In the genomic region with DNA sequence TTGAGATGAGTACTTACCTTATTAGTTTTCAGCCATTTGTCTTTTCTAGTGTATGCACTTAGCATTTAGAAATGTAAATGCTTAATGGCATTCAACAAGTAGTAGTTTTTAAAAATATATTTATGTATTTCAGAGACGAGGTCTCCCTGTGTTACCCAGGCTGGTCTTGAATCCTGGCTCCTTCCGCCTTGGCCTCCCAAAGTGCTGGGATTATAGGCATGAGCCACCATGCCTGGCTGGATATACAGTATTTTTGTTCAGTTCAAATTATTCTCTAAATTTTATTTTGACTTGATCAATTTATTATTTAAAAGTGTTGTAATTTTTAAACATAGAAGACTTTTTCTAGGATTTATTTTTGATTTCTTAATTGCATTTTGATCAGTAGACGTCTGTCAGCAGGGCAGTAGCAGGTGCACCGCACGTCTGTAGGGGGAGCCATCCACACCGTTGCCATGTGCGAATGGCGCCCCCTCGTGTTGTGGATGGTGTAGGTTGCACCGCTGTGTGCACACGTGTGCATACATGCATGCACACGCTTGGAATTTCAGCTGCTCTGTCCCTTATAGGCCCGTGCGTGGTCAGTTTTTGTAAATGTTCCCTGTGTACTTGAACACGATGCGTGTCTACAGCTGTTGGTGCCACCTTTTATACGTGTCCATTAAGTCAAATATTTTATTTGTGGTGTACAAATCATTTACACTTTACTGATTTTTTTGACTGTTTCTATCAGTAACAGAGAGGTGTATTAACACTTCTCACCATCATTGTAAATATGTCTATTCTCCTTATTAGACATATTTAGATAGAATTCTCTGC, we compare ENCODE assay signal across 9 cellular contexts. TPM values are rescaled to one million over a fixed set of nuclear protein-coding genes. Genes with fewer than 3 reads are reported as not detected.
A peak's percentile ranks its signal among the peaks of the same experiment; 100 is the strongest.
DNase-seq lines count a peak whose midpoint lies in the region; ATAC-seq and TF ChIP-seq lines count a peak whose summit lies in the region.
"Had no signal": no experiment of that assay in that cellular context is flagged by ENCODE, and none has a peak within 500 bp of the region (broad histone marks: within the 10 kb centered on the region; RNA-seq: fewer than 3 reads in every experiment).

No MANE protein-coding gene starts in this region.

- no peak overlapping the region for H3K27ac Mint-ChIP-seq in GM23338
- H3K27ac Mint-ChIP-seq in activated naive CD8-positive, alpha-beta T cell treated with anti-CD3 and anti-CD28 coated beads for 36 hours, result no peak overlapping the region

- H3K4me3 Mint-ChIP-seq in GM23338, result no peak overlapping the region
- H3K4me3 Mint-ChIP-seq in activated naive CD8-positive, alpha-beta T cell treated with anti-CD3 and anti-CD28 coated beads for 36 hours, result no peak overlapping the region
- H3K4me3 Mint-ChIP-seq: IgD-negative memory B cell had no signal

- H3K27me3 ChIP-seq in GM23338 (ENCODE audit: insufficient read depth), result peaks cover 4% of the 10 kb centered on the region; the same call in 1 of the 2 replicates
- H3K27me3 ChIP-seq in heart left ventricle, result no peaks in the 10 kb centered on the region
- H3K27me3 ChIP-seq in aorta (ENCODE audit: control insufficient read depth in 1 of 2, insufficient read depth in 2 of 2, low read length in 1 of 2), result no peaks in the 10 kb centered on the region

- no peaks in the 10 kb centered on the region for H3K4me1 ChIP-seq in GM23338 (ENCODE audit: insufficient read depth)
- H3K4me1 ChIP-seq in heart left ventricle, result no peaks in the 10 kb centered on the region
- no peaks in the 10 kb centered on the region for H3K4me1 ChIP-seq in aorta (ENCODE audit: control insufficient read depth in 1 of 2, insufficient read depth in 2 of 2, low read length in 2 of 2)

- peaks cover 7% of the 10 kb centered on the region for H3K27me3 Mint-ChIP-seq in GM23338 (ENCODE audit: insufficient read depth, low read depth, poor library complexity)
- H3K27me3 Mint-ChIP-seq in activated naive CD8-positive, alpha-beta T cell treated with anti-CD3 and anti-CD28 coated beads for 36 hours, result no peaks in the 10 kb centered on the region
- H3K27me3 Mint-ChIP-seq: IgD-negative memory B cell had no signal

- H3K9me2 ChIP-seq in GM23338 (ENCODE audit: insufficient read depth), result no peaks in the 10 kb centered on the region

- TF ChIP-seq CTCF in GM23338 (conservative IDR thresholded peaks at IDR 0.05; ENCODE audit: low read depth in 2 of 2) (peak; percentile 100), heart left ventricle (IDR thresholded peaks at IDR 0.05) (peak; percentile 80 to 100 (median 90))

- 36 to 43% (median 38%) methylated on average over 17 of the region's 17 CpGs for WGBS in heart left ventricle, 4 donors
- 34 to 38% methylated on average over 17 of the region's 17 CpGs for WGBS in aorta, 2 donors

- H3K4me1 Mint-ChIP-seq in GM23338, result peaks cover 8% of the 10 kb centered on the region; the same call in 2 of the 3 replicates
- peaks cover 16% of the 10 kb centered on the region for H3K4me1 Mint-ChIP-seq in activated naive CD8-positive, alpha-beta T cell treated with anti-CD3 and anti-CD28 coated beads for 36 hours

- peaks cover 58% of the 10 kb centered on the region for H4K20me1 ChIP-seq in GM23338 (replicated peaks; ENCODE audit: insufficient read depth)

- intact Hi-C loops in heart left ventricle (cut with DNase I), result loop anchor here in 7 of 10 donors (2.0 to 10.0 kb wide), 4 partner anchors 148 to 400 kb away; no protein-coding TSS in a partner anchor
- intact Hi-C loops in aorta (cut with DNase I), result loop anchor here (1.0 to 10.0 kb wide), 3 partner anchors 144 to 410 kb away; no protein-coding TSS in a partner anchor

- H3K4me3 ChIP-seq in GM23338 (no peak overlapping the region), heart left ventricle (no peak overlapping the region), aorta (ENCODE audit: low read length in 2 of 2) (no peak overlapping the region)

- H3K4me2 ChIP-seq in GM23338, result no peak overlapping the region

- H3F3A ChIP-seq in GM23338 (replicated peaks; ENCODE audit: low read depth), result no peaks in the 10 kb centered on the region

- H3K9me3 ChIP-seq in heart left ventricle (peaks cover 0 to 10% (median 0%) of the 10 kb centered on the region in 12 donors), aorta (ENCODE audit: control insufficient read depth, low read length) (no peaks in the 10 kb centered on the region)

- peaks cover 69% of the 10 kb centered on the region for H3K79me2 ChIP-seq in GM23338 (replicated peaks; ENCODE audit: insufficient read depth)

- H3K9me3 Mint-ChIP-seq in GM23338, result no peaks in the 10 kb centered on the region
- no peaks in the 10 kb centered on the region for H3K9me3 Mint-ChIP-seq in activated naive CD8-positive, alpha-beta T cell treated with anti-CD3 and anti-CD28 coated beads for 36 hours
- H3K9me3 Mint-ChIP-seq: IgD-negative memory B cell had no signal

- ATAC-seq in GM23338 (peak; percentile 99), heart left ventricle (peak in 3 of 4 donors; percentile 84 to 89 (median 86)), aorta (ENCODE audit: low FRiP score) (peak; percentile 91)

- no peaks in the 10 kb centered on the region for H3K36me3 ChIP-seq in GM23338 (ENCODE audit: insufficient read depth)
- no peaks in the 10 kb centered on the region for H3K36me3 ChIP-seq in heart left ventricle
- no peaks in the 10 kb centered on the region for H3K36me3 ChIP-seq in aorta (ENCODE audit: control insufficient read depth in 1 of 2, insufficient read depth in 2 of 2, low read length in 1 of 2)

- no peaks in the 10 kb centered on the region for H3K36me3 Mint-ChIP-seq in GM23338 (ENCODE audit: low read depth)
- H3K36me3 Mint-ChIP-seq in activated naive CD8-positive, alpha-beta T cell treated with anti-CD3 and anti-CD28 coated beads for 36 hours, result peaks cover 19% of the 10 kb centered on the region

- DNase-seq in COLO829 (ENCODE audit: low spot score) (peak; percentile 88), GM23338 (ENCODE audit: low spot score) (peak; percentile 95), NCI-H1105 treated with DMSO at 0.1 percent for 48 hours (lab: John Stamatoyannopoulos, UW) (peak; percentile 26), T follicular helper cell (ENCODE audit: low read depth) (peak; percentile 86), heart left ventricle (peak; percentile 68 to 90 (median 74)), putamen (ENCODE audit: low spot score) (peak; percentile 19), aorta (peak; percentile 90 to 93)
- DNase-seq in activated naive CD8-positive, alpha-beta T cell treated with anti-CD3 and anti-CD28 coated beads for 36 hours, result peak; percentile 90

- H3K27ac ChIP-seq in GM23338 (ENCODE audit: low read depth) (no peak overlapping the region), heart left ventricle (no peak overlapping the region), aorta (ENCODE audit: low read depth in 1 of 2, low read length in 2 of 2) (no peak overlapping the region)

- no peak for TF ChIP-seq POLR2A in heart left ventricle (IDR thresholded peaks at IDR 0.05)

- no peak overlapping the region for H2AFZ ChIP-seq in GM23338

TF ChIP-seq in GM23338, 12 proteins besides CTCF, POLR2A, EP300 and RAD21:
- no peak for TF ChIP-seq EZH2 (IDR thresholded peaks at IDR 0.05; ENCODE audit: low read depth, unreplicated experiment)
- TF ChIP-seq CREB1 (CRISPR knock-in tag; IDR thresholded peaks at IDR 0.05; ENCODE audit: low read depth), result peak; percentile 65
- TF ChIP-seq STAT1 (IDR thresholded peaks at IDR 0.05; ENCODE audit: unreplicated experiment), result no peak
TF ChIP-seq in GM23338: peak in this region for 1.

RNA-seq across cellular contexts. Expression of gene RPTOR, which starts 30.6 kb away (rescaled TPM):
- 33.0 and 38.0 TPM in 2 replicates for total RNA-seq in GM23338 (2014; rRNA removed; shearing (Covaris generic))
- polyA plus RNA-seq in GM23338 (2016; fragmentation: Nextera tagmentation; extraction: Ambion mirVana) (7.0 and 9.5 TPM in 2 replicates), heart left ventricle (10 to 100 TPM; 14.7 to 16.7 TPM), aorta (10 to 100 TPM in 1 of 2 donors, 1 to 10 TPM in 1; 2.1 to 10.3 TPM)
- 10 to 100 TPM; 43.6 to 47.2 TPM for total RNA-seq in activated naive CD8-positive, alpha-beta T cell treated with anti-CD3 and anti-CD28 coated beads for 36 hours
- total RNA-seq in heart left ventricle (10 to 100 TPM; 18.5 to 31.7 (median 27.1) TPM), aorta (10 to 100 TPM; 27.0 to 31.4 TPM)

Comparison
In these comparisons a context has a peak if more than half of its experiments do, and no peak if none do; other contexts are left out.
1. DNase-seq: peak in every context shown above with its lines; median percentile 95 in GM23338; 92 in aorta; 90 in activated naive CD8-positive, alpha-beta T cell treated with anti-CD3 and anti-CD28 coated beads for 36 hours; 88 in COLO829; 86 in T follicular helper cell; 74 in heart left ventricle; 26 in NCI-H1105 treated with DMSO at 0.1 percent for 48 hours; 19 in putamen.